Comparison of ENCODE assay signal across 9 cellular contexts in genomic region chrX:24260827-24261550, GRCh38. TPM values are rescaled to one million over a fixed set of nuclear protein-coding genes. Genes with fewer than 3 reads are reported as not detected.
DNase-seq lines count a peak whose midpoint lies in the region; ATAC-seq and TF ChIP-seq lines count a peak whose summit lies in the region.
"Had no signal": no experiment of that assay in that cellular context is flagged by ENCODE, and none has a peak within 500 bp of the region (broad histone marks: within the 10 kb centered on the region; RNA-seq: fewer than 3 reads in every experiment).

No MANE protein-coding gene starts in this region.

- WGBS in right lobe of liver (ENCODE audit: insufficient coverage, low coverage, low lambda C conversion rate, missing lambda C conversion rate), result 30% methylated on average over 10 of the region's 10 CpGs

- peak overlapping the region; percentile 56 for H3K27ac Mint-ChIP-seq in activated CD8-positive, alpha-beta T cell treated with anti-CD3 and anti-CD28 coated beads for 36 hours

- H3K36me3 Mint-ChIP-seq in activated CD8-positive, alpha-beta T cell treated with anti-CD3 and anti-CD28 coated beads for 36 hours (ENCODE audit: low read depth), result no peaks in the 10 kb centered on the region

- peak overlapping the region in 1 of 3 donors; percentile 33 for H3K27ac ChIP-seq in right lobe of liver

- peaks cover 0 to 5% (median 0%) of the 10 kb centered on the region in 4 donors for H3K4me1 ChIP-seq in right lobe of liver

- CTCF ChIA-PET in activated CD8-positive, alpha-beta T cell treated with anti-CD3 and anti-CD28 coated beads for 36 hours (lab: Charles Lee), result interaction anchor here (0.9 to 4.6 kb wide), 3 partner anchors 10 to 110 kb away, joined by 3 to 19 read pairs (median 5); no protein-coding TSS in a partner anchor

- H3K4me3 ChIP-seq in right lobe of liver, result no peak overlapping the region

- ATAC-seq in HG02610 (IDR thresholded peaks at IDR 0.05; ENCODE audit: unreplicated experiment), result peak; percentile 64
- peak; percentile 81 for ATAC-seq in activated CD8-positive, alpha-beta T cell treated with anti-CD3 and anti-CD28 coated beads for 36 hours
- peak; percentile 59 to 75 (median 68) for ATAC-seq in right lobe of liver
- ATAC-seq in HG03342 (IDR thresholded peaks at IDR 0.05; ENCODE audit: unreplicated experiment), result no peak
- no peak for ATAC-seq in GM21737 (IDR thresholded peaks at IDR 0.05; ENCODE audit: unreplicated experiment)
- no peak for ATAC-seq in GM18907 (IDR thresholded peaks at IDR 0.05; ENCODE audit: unreplicated experiment)
- ATAC-seq: Panc1 had no signal

- H3K36me3 ChIP-seq in right lobe of liver, result no peaks in the 10 kb centered on the region

- H3K9me3 ChIP-seq in right lobe of liver, result no peaks in the 10 kb centered on the region

- DNase-seq in A172 (ENCODE audit: low spot score) (peak; percentile 66), right lobe of liver (peak in 1 of 3 donors; percentile 29), SW480 (ENCODE audit: low spot score) (no peak)
- peak; percentile 54 for DNase-seq in activated CD8-positive, alpha-beta T cell treated with anti-CD3 and anti-CD28 coated beads for 36 hours

- no peak for TF ChIP-seq POLR2A in right lobe of liver (IDR thresholded peaks at IDR 0.05)

- peaks cover 13% of the 10 kb centered on the region for H3K4me1 Mint-ChIP-seq in activated CD8-positive, alpha-beta T cell treated with anti-CD3 and anti-CD28 coated beads for 36 hours (ENCODE audit: low read depth)

- no peaks in the 10 kb centered on the region for H3K9me3 Mint-ChIP-seq in activated CD8-positive, alpha-beta T cell treated with anti-CD3 and anti-CD28 coated beads for 36 hours

- no peaks in the 10 kb centered on the region for H3K27me3 ChIP-seq in right lobe of liver

- H3K27me3 Mint-ChIP-seq in activated CD8-positive, alpha-beta T cell treated with anti-CD3 and anti-CD28 coated beads for 36 hours, result no peaks in the 10 kb centered on the region

- H3K4me3 Mint-ChIP-seq in activated CD8-positive, alpha-beta T cell treated with anti-CD3 and anti-CD28 coated beads for 36 hours, result no peak overlapping the region

- TF ChIP-seq CTCF in activated CD8-positive, alpha-beta T cell treated with anti-CD3 and anti-CD28 coated beads for 36 hours (IDR thresholded peaks at IDR 0.05), result no peak
- no peak for TF ChIP-seq CTCF in right lobe of liver (IDR thresholded peaks at IDR 0.05)

- POLR2A ChIA-PET in activated CD8-positive, alpha-beta T cell treated with anti-CD3 and anti-CD28 coated beads for 36 hours (lab: Charles Lee), result no interaction called here

- intact Hi-C loops in activated CD8-positive, alpha-beta T cell treated with anti-CD3 and anti-CD28 coated beads for 36 hours (cut with micrococcal nuclease), result no loop called here
- intact Hi-C loops in right lobe of liver (cut with DNase I), result no loop called here

RNA-seq across cellular contexts. Expression of gene SUPT20HL2, which starts 52.9 kb away (rescaled TPM):
- not detected in 2 replicates for total RNA-seq in A172 (2014; rRNA removed; shearing (Covaris generic))
- total RNA-seq in activated CD8-positive, alpha-beta T cell treated with anti-CD3 and anti-CD28 coated beads for 36 hours, result not detected
- total RNA-seq in right lobe of liver, result not detected

Comparison
In these comparisons a context has a peak if more than half of its experiments do, and no peak if none do; other contexts are left out.
1. ATAC-seq: peak in HG02610 (single experiment), activated CD8-positive, alpha-beta T cell treated with anti-CD3 and anti-CD28 coated beads for 36 hours (single experiment) and right lobe of liver (4 of 4); none in HG03342 (single experiment), GM21737 (single experiment) and GM18907 (single experiment).